Comparison of ENCODE assay signal across 22 cellular contexts in the genomic region with DNA sequence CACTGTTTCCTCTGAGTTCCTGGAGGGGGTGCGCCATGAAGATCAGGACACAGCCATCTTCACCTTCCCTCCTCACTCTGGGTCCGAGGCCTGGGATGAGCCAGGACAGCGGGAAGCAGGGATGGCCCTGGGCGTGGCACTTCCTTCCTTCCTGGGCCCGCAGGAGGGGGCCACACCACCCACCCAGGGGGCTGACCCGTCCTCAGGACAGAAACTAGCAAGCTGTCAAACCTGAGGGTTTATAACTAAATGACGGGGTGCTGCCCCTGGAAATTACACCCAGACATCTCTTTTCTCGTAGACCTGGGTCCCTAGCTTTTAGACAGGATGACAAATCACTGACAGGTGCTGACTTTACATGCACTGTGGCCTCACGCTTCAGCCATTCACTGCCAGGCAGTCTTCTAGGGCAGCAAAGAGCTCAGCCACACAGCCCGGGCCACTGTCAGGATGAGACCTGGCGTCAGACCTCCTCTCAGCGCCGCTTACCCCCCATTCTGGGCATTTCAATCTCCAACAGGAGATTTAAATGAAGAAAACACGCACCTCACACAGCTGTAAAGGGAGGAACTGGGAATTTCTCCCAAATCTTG. TPM values are rescaled to one million over a fixed set of nuclear protein-coding genes. Genes with fewer than 3 reads are reported as not detected.
"Had no signal": no experiment of that assay in that cellular context is flagged by ENCODE, and none has a peak within 500 bp of the region (broad histone marks: within the 10 kb centered on the region; RNA-seq: fewer than 3 reads in every experiment).

No MANE protein-coding gene starts in this region.

- H3K36me3 Mint-ChIP-seq: activated naive CD8-positive, alpha-beta T cell treated with anti-CD3 and anti-CD28 coated beads for 36 hours; stimulated activated memory B cell treated with anti-CD40 and anti-IgM and Interleukin-4, amounts not matched to agents 10 μg/mL and 1 μg/mL and 100 μg/mL, for 72 hours; T-cell had no signal

- H3K27ac ChIP-seq: body of pancreas, colonic mucosa, heart right ventricle, ovary, sigmoid colon, thyroid gland had no signal

- H3K9me3 Mint-ChIP-seq: activated naive CD8-positive, alpha-beta T cell treated with anti-CD3 and anti-CD28 coated beads for 36 hours; neural crest cell; stimulated activated memory B cell treated with anti-CD40 and anti-IgM and Interleukin-4, amounts not matched to agents 10 μg/mL and 1 μg/mL and 100 μg/mL, for 72 hours; T-cell had no signal

- ATAC-seq: activated CD4-positive, CD25-positive, alpha-beta regulatory T cell treated with anti-CD3 and anti-CD28 coated beads, Interleukin-2, amount 50 U/mL, for 24 hours; body of pancreas; heart right ventricle; stimulated activated memory B cell treated with anti-CD40 and anti-IgM and Interleukin-4, amounts not matched to agents 10 μg/mL and 1 μg/mL and 100 μg/mL, for 72 hours; T-cell had no signal

- H3K9me3 ChIP-seq: body of pancreas, colonic mucosa, heart right ventricle, ovary, sigmoid colon, thyroid gland had no signal

- H3K4me3 Mint-ChIP-seq: activated naive CD8-positive, alpha-beta T cell treated with anti-CD3 and anti-CD28 coated beads for 36 hours; neural crest cell; stimulated activated memory B cell treated with anti-CD40 and anti-IgM and Interleukin-4, amounts not matched to agents 10 μg/mL and 1 μg/mL and 100 μg/mL, for 72 hours; T-cell had no signal

- H3K4me1 Mint-ChIP-seq: activated naive CD8-positive, alpha-beta T cell treated with anti-CD3 and anti-CD28 coated beads for 36 hours; neural crest cell; stimulated activated memory B cell treated with anti-CD40 and anti-IgM and Interleukin-4, amounts not matched to agents 10 μg/mL and 1 μg/mL and 100 μg/mL, for 72 hours had no signal

- H3K36me3 ChIP-seq: colonic mucosa, heart right ventricle, ovary, sigmoid colon, thyroid gland had no signal

- H3K27ac Mint-ChIP-seq: activated naive CD8-positive, alpha-beta T cell treated with anti-CD3 and anti-CD28 coated beads for 36 hours; stimulated activated memory B cell treated with anti-CD40 and anti-IgM and Interleukin-4, amounts not matched to agents 10 μg/mL and 1 μg/mL and 100 μg/mL, for 72 hours; T-cell had no signal

- H3K27me3 ChIP-seq: body of pancreas, colonic mucosa, ovary, sigmoid colon, thyroid gland had no signal

- H3K4me1 ChIP-seq: body of pancreas, colonic mucosa, sigmoid colon, thyroid gland had no signal

- DNase-seq: activated CD4-positive, alpha-beta T cell treated with anti-CD3 and anti-CD28 coated beads, Interleukin-2, amount 50 U/mL, for 4 hours; activated gamma-delta T cell treated with Interleukin-2 at 50 U/mL for 16 hours; activated naive CD8-positive, alpha-beta T cell treated with anti-CD3 and anti-CD28 coated beads for 36 hours; amygdala; body of pancreas; central memory CD4-positive, alpha-beta T cell; colonic mucosa; heart right ventricle; midbrain; sigmoid colon; stimulated activated CD4-positive, alpha-beta T cell treated with anti-CD3 and anti-CD28 coated beads, Interleukin-12 subunit alpha, Interleukin-12 subunit beta, amount 100 ng/mL, for 4 hours; T-helper 9 cell; thyroid gland had no signal

- H3K4me3 ChIP-seq: body of pancreas, colonic mucosa, heart right ventricle, lung, ovary, sigmoid colon, thyroid gland had no signal

RNA-seq across cellular contexts. Expression of a gene that starts 8.1 kb away (rescaled TPM):
- total RNA-seq: activated naive CD8-positive, alpha-beta T cell treated with anti-CD3 and anti-CD28 coated beads for 36 hours; body of pancreas; colonic mucosa; endothelial cell of umbilical vein; fibroblast of lung; frontal cortex; lung; neural crest cell; sigmoid colon; T-cell had no signal

RNA-seq across cellular contexts. Expression of a gene that starts 29.0 kb away (rescaled TPM):
- total RNA-seq: activated naive CD8-positive, alpha-beta T cell treated with anti-CD3 and anti-CD28 coated beads for 36 hours; body of pancreas; endothelial cell of umbilical vein; fibroblast of lung; neural crest cell had no signal
